ENCODE assay signal across 1 cellular context in genomic region chr5:131630208-131630962, GRCh38.
TF ChIP-seq lines count a peak whose summit lies in the region.

No MANE protein-coding gene starts in this region.

TF ChIP-seq in HepG2, 621 proteins besides CTCF, POLR2A, EP300 and RAD21 (continued from another document and continues in another):
- TF ChIP-seq ZSCAN21 (CRISPR knock-in tag; IDR thresholded peaks at IDR 0.05; ENCODE audit: borderline replicate concordance) (no peak), KLF6 (CRISPR knock-in tag; IDR thresholded peaks at IDR 0.05) (no peak), ZNF691 (CRISPR knock-in tag; IDR thresholded peaks at IDR 0.05; ENCODE audit: borderline replicate concordance, low read depth) (no peak), PAF1 (CRISPR knock-in tag; IDR thresholded peaks at IDR 0.05) (no peak), POGZ (CRISPR knock-in tag; IDR thresholded peaks at IDR 0.05) (0 out of 2 replicates have a peak, but pooled peaks have one; percentile 21), JDP2 (CRISPR knock-in tag; IDR thresholded peaks at IDR 0.05; ENCODE audit: borderline replicate concordance) (no peak), MYPOP (CRISPR knock-in tag; IDR thresholded peaks at IDR 0.05) (no peak), FOXA3 (CRISPR knock-in tag; IDR thresholded peaks at IDR 0.05) (peak; percentile 92), CREM (IDR thresholded peaks at IDR 0.05) (peak; percentile 51; the same call in 1 of the 2 replicates), CREM (CRISPR knock-in tag; IDR thresholded peaks at IDR 0.05) (no peak), HNF4G (IDR thresholded peaks at IDR 0.05; ENCODE audit: borderline replicate concordance, low read depth, low read length) (no peak), HNF4G (CRISPR knock-in tag; IDR thresholded peaks at IDR 0.05; ENCODE audit: borderline replicate concordance, low read depth) (no peak), HES4 (CRISPR knock-in tag; IDR thresholded peaks at IDR 0.05; ENCODE audit: borderline replicate concordance) (no peak), NR0B2 (CRISPR knock-in tag; IDR thresholded peaks at IDR 0.05) (no peak), ZNF142 (CRISPR knock-in tag; IDR thresholded peaks at IDR 0.05) (no peak), ZSCAN29 (CRISPR knock-in tag; conservative IDR thresholded peaks at IDR 0.05) (0 out of 2 replicates have a peak, but pooled peaks have one; percentile 26), KDM4B (CRISPR knock-in tag; IDR thresholded peaks at IDR 0.05) (no peak), SNAPC5 (CRISPR knock-in tag; IDR thresholded peaks at IDR 0.05; ENCODE audit: borderline replicate concordance) (no peak), CEBPZ (IDR thresholded peaks at IDR 0.05; ENCODE audit: low read length) (no peak), ZNF720 (CRISPR knock-in tag; IDR thresholded peaks at IDR 0.05) (no peak), NR2C2 (CRISPR knock-in tag; IDR thresholded peaks at IDR 0.05; ENCODE audit: borderline replicate concordance) (peak; percentile 41; the same call in 1 of the 2 replicates), ZNF260 (CRISPR knock-in tag; IDR thresholded peaks at IDR 0.05; ENCODE audit: borderline replicate concordance, low read depth) (no peak), ZNF597 (CRISPR knock-in tag; IDR thresholded peaks at IDR 0.05) (no peak), DBP (CRISPR knock-in tag; IDR thresholded peaks at IDR 0.05; ENCODE audit: not compliant biosample characterization) (no peak), ZKSCAN1 (IDR thresholded peaks at IDR 0.05; ENCODE audit: low read length) (peak; percentile 99), ZMAT5 (CRISPR knock-in tag; IDR thresholded peaks at IDR 0.05; ENCODE audit: borderline replicate concordance, low read depth) (no peak), TBL1XR1 (IDR thresholded peaks at IDR 0.05; ENCODE audit: borderline replicate concordance, low read length, partially characterized antibody) (no peak), ZNF407 (CRISPR knock-in tag; IDR thresholded peaks at IDR 0.05; ENCODE audit: not compliant biosample characterization) (no peak), ZNF251 (CRISPR knock-in tag; IDR thresholded peaks at IDR 0.05) (no peak), GTF2F1 (IDR thresholded peaks at IDR 0.05; ENCODE audit: low read length) (no peak)
